In the genomic region with DNA sequence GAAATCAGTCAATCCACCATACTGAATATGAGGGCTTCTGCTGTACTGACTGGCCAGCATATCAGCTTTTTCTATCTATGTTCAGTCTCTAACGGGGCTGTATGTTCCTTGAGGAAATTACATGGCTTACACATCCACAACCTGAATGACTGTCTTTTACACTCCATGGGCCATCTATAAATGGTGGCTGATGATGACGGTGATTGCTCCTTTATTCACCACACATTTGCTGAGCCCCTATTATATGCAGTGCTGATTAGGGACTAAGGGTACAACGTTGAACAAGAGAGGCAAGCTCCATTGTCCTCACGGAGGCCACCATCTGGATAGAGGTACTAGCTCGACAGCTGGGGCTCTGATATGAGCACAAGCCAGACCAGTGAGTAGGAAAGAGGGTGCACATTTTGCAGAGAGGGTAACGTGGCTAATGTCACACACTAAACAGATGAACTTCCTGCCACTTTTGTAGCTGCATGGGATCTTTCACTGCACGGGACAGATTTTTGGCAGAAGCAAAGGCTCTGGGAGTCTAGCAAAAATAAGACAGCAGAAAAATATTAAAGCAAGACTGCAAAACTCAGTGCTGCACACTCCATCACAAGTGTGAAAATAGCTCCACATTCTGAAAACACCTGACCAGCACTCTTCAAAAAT, we compare ENCODE assay signal across 16 cellular contexts. TPM values are rescaled to one million over a fixed set of nuclear protein-coding genes. Genes with fewer than 3 reads are reported as not detected.
DNase-seq lines count a peak whose midpoint lies in the region; ATAC-seq and TF ChIP-seq lines count a peak whose summit lies in the region.
"Had no signal": no experiment of that assay in that cellular context is flagged by ENCODE, and none has a peak within 500 bp of the region (broad histone marks: within the 10 kb centered on the region; RNA-seq: fewer than 3 reads in every experiment).

No MANE protein-coding gene starts in this region.

- H3K27ac Mint-ChIP-seq in glutamatergic neuron (ENCODE audit: unreplicated experiment) = peak overlapping the region; percentile 81
- no peak overlapping the region for H3K27ac Mint-ChIP-seq in T-helper 2 cell treated with Interferon-gamma antibody and Interleukin-4, amounts not matched to agents 5 μg/mL and 100 μg/mL, for 36 hours
- H3K27ac Mint-ChIP-seq: CD8-positive, alpha-beta memory T cell; GM23338; IgD-negative memory B cell had no signal

- DNase-seq in NCI-H2171 treated with DMSO at 0.1 percent for 48 hours (lab: John Stamatoyannopoulos, UW) = peak; percentile 69
- no peak for DNase-seq in NCI-H2171 (lab: John Stamatoyannopoulos, UW)
- DNase-seq in NCI-H524 treated with DMSO at 0.1 percent for 48 hours (lab: John Stamatoyannopoulos, UW) = peak; percentile 59
- no peak for DNase-seq in glutamatergic neuron
- no peak for DNase-seq in T-helper 2 cell treated with Interferon-gamma antibody and Interleukin-4, amounts not matched to agents 5 μg/mL and 100 μg/mL, for 36 hours (ENCODE audit: low spot score)
- no peak for DNase-seq in NCI-H1092 treated with DMSO at 0.1 percent for 48 hours (lab: John Stamatoyannopoulos, UW)
- DNase-seq in Ammon's horn (ENCODE audit: low spot score) = no peak
- DNase-seq: Caco-2; CD8-positive, alpha-beta memory T cell; H7 had no signal

- H3K4me1 Mint-ChIP-seq in glutamatergic neuron (ENCODE audit: low read depth, unreplicated experiment) = peaks cover 81% of the 10 kb centered on the region
- H3K4me1 Mint-ChIP-seq in T-helper 2 cell treated with Interferon-gamma antibody and Interleukin-4, amounts not matched to agents 5 μg/mL and 100 μg/mL, for 36 hours (ENCODE audit: low read depth) = peaks cover 21% of the 10 kb centered on the region
- H3K4me1 Mint-ChIP-seq: CD8-positive, alpha-beta memory T cell; GM23338; IgD-negative memory B cell had no signal

- TF ChIP-seq CTCF in glutamatergic neuron (IDR thresholded peaks at IDR 0.05; ENCODE audit: partially characterized antibody, unreplicated experiment) = no peak

- peaks cover 12% of the 10 kb centered on the region for H3K27me3 Mint-ChIP-seq in glutamatergic neuron (ENCODE audit: unreplicated experiment)
- peaks cover 5% of the 10 kb centered on the region for H3K27me3 Mint-ChIP-seq in T-helper 2 cell treated with Interferon-gamma antibody and Interleukin-4, amounts not matched to agents 5 μg/mL and 100 μg/mL, for 36 hours (ENCODE audit: low read depth)

- peaks cover 18% of the 10 kb centered on the region for H3K9me3 Mint-ChIP-seq in glutamatergic neuron (ENCODE audit: unreplicated experiment)
- no peaks in the 10 kb centered on the region for H3K9me3 Mint-ChIP-seq in T-helper 2 cell treated with Interferon-gamma antibody and Interleukin-4, amounts not matched to agents 5 μg/mL and 100 μg/mL, for 36 hours
- H3K9me3 Mint-ChIP-seq: CD8-positive, alpha-beta memory T cell; GM23338; IgD-negative memory B cell had no signal

- no peaks in the 10 kb centered on the region for H3K36me3 Mint-ChIP-seq in glutamatergic neuron (ENCODE audit: unreplicated experiment)
- H3K36me3 Mint-ChIP-seq in T-helper 2 cell treated with Interferon-gamma antibody and Interleukin-4, amounts not matched to agents 5 μg/mL and 100 μg/mL, for 36 hours (ENCODE audit: low read depth) = no peaks in the 10 kb centered on the region
- H3K36me3 Mint-ChIP-seq: CD8-positive, alpha-beta memory T cell; IgD-negative memory B cell had no signal

- no peak for ATAC-seq in HG02981 (IDR thresholded peaks at IDR 0.05; ENCODE audit: unreplicated experiment)
- ATAC-seq: GM12878, GM23338 had no signal

- H3K4me3 Mint-ChIP-seq in glutamatergic neuron (ENCODE audit: unreplicated experiment) = peak overlapping the region; percentile 22
- no peak overlapping the region for H3K4me3 Mint-ChIP-seq in T-helper 2 cell treated with Interferon-gamma antibody and Interleukin-4, amounts not matched to agents 5 μg/mL and 100 μg/mL, for 36 hours
- H3K4me3 Mint-ChIP-seq: CD8-positive, alpha-beta memory T cell; GM23338; IgD-negative memory B cell had no signal

RNA-seq across cellular contexts. Expression of a gene that starts 30.6 kb away (rescaled TPM):
- 289 TPM for total RNA-seq in glutamatergic neuron (ENCODE audit: unreplicated experiment)
- total RNA-seq: CD8-positive, alpha-beta memory T cell; GM12878 had no signal

RNA-seq across cellular contexts. Expression of a gene that starts 57.0 kb away (rescaled TPM):
- not detected for total RNA-seq in glutamatergic neuron (ENCODE audit: unreplicated experiment)
- total RNA-seq: Daoy, GM12878, H7, HT1080 had no signal

Comparison
In these comparisons a context has a peak if more than half of its experiments do, and no peak if none do; other contexts are left out.
1. DNase-seq: peak in NCI-H2171 treated with DMSO at 0.1 percent for 48 hours (single experiment) and NCI-H524 treated with DMSO at 0.1 percent for 48 hours (single experiment); none in NCI-H2171 (single experiment), glutamatergic neuron (single experiment), T-helper 2 cell treated with Interferon-gamma antibody and Interleukin-4, amounts not matched to agents 5 μg/mL and 100 μg/mL, for 36 hours (single experiment), NCI-H1092 treated with DMSO at 0.1 percent for 48 hours (single experiment) and Ammon's horn (single experiment).